Comparison of ENCODE assay signal across 26 cellular contexts in the genomic region with DNA sequence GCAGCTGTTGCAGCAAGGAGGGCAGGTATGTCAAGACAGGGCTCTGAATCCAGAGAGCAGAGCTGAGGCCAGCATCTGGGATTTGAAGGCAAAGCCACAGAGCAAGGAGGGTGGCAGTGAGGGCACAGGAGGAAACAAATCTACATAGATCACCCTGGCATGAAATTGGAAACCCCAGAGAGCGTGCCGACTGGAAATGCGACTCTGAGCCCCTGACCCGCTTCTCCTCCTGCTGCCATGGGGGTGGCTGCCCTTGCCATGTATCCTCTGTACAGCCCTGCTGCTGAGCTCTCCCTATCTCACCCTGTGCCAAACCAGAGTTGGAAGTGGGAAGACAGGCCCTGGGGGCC.
"Had no signal": no experiment of that assay in that cellular context is flagged by ENCODE, and none has a peak within 500 bp of the region (broad histone marks: within the 10 kb centered on the region; RNA-seq: fewer than 3 reads in every experiment).

No MANE protein-coding gene starts in this region.

- H3K9me3 ChIP-seq: colonic mucosa, gastrocnemius medialis, thyroid gland, upper lobe of left lung had no signal

- H3K27ac Mint-ChIP-seq: activated B cell treated with CpG ODN at 0.5 μM for 24 hours; activated CD8-positive, alpha-beta T cell treated with anti-CD3 and anti-CD28 coated beads for 36 hours; activated naive CD4-positive, alpha-beta T cell treated with anti-CD3 and anti-CD28 coated beads, Interleukin-2, amount 50 U/mL, for 24 hours; activated naive CD8-positive, alpha-beta T cell treated with anti-CD3 and anti-CD28 coated beads, Interleukin-2, amount 50 U/mL, for 24 hours; activated T-helper 2 cell treated with anti-CD3 and anti-CD28 coated beads, Interferon-gamma antibody, Interleukin-2, Interleukin-4, amounts not matched to agents 10 μg/mL and 5 μg/mL and 100 μg/mL, durations not matched to agents 14 hours and 24 hours and 36 hours; T-helper 2 cell treated with Interferon-gamma antibody and Interleukin-4, amounts not matched to agents 5 μg/mL and 100 μg/mL, for 36 hours had no signal

- H3K79me2 ChIP-seq: hepatocyte had no signal

- H3K4me1 Mint-ChIP-seq: activated B cell treated with CpG ODN at 0.5 μM for 24 hours; activated naive CD8-positive, alpha-beta T cell treated with anti-CD3 and anti-CD28 coated beads, Interleukin-2, amount 50 U/mL, for 24 hours; naive B cell had no signal

- H3K27me3 Mint-ChIP-seq: activated naive CD4-positive, alpha-beta T cell treated with anti-CD3 and anti-CD28 coated beads, Interleukin-2, amount 50 U/mL, for 24 hours had no signal

- H3K9me3 Mint-ChIP-seq: activated B cell treated with CpG ODN at 0.5 μM for 24 hours; activated CD8-positive, alpha-beta T cell treated with anti-CD3 and anti-CD28 coated beads for 36 hours; activated naive CD4-positive, alpha-beta T cell treated with anti-CD3 and anti-CD28 coated beads, Interleukin-2, amount 50 U/mL, for 24 hours; activated naive CD8-positive, alpha-beta T cell treated with anti-CD3 and anti-CD28 coated beads, Interleukin-2, amount 50 U/mL, for 24 hours; activated T-helper 2 cell treated with anti-CD3 and anti-CD28 coated beads, Interferon-gamma antibody, Interleukin-2, Interleukin-4, amounts not matched to agents 10 μg/mL and 5 μg/mL and 100 μg/mL, durations not matched to agents 14 hours and 24 hours and 36 hours; neural crest cell; T-helper 2 cell treated with Interferon-gamma antibody and Interleukin-4, amounts not matched to agents 5 μg/mL and 100 μg/mL, for 36 hours had no signal

- H3K36me3 ChIP-seq: colonic mucosa, gastrocnemius medialis, thyroid gland, upper lobe of left lung had no signal

- ATAC-seq: activated CD8-positive, alpha-beta T cell treated with anti-CD3 and anti-CD28 coated beads for 36 hours; activated naive CD8-positive, alpha-beta T cell treated with anti-CD3 and anti-CD28 coated beads, Interleukin-2, amount 50 U/mL, for 24 hours; sciatic nerve; stimulated activated naive CD8-positive, alpha-beta T cell treated with anti-CD3 and anti-CD28 coated beads, Interleukin-15, Interleukin-2, amounts not matched to agents 100 U/mL and 50 U/mL, for 24 hours had no signal

- DNase-seq: activated B cell treated with CpG ODN at 0.5 μM for 24 hours; activated CD4-positive, alpha-beta T cell treated with anti-CD3 and anti-CD28 coated beads, Interleukin-2, amount 50 U/mL, for 1 hour; activated CD8-positive, alpha-beta T cell treated with anti-CD3 and anti-CD28 coated beads for 36 hours; activated naive CD8-positive, alpha-beta T cell treated with anti-CD3 and anti-CD28 coated beads, Interleukin-2, amount 50 U/mL, for 24 hours; activated T-cell treated with anti-CD3 and anti-CD28 coated beads, Interleukin-2, amount 50 U/mL, for 48 hours; amygdala; cerebellar nuclear complex; colonic mucosa; effector CD8-positive, alpha-beta T cell; gastrocnemius medialis; islet precursor cell; mammary epithelial cell; naive B cell; stimulated activated CD4-positive, alpha-beta T cell treated with anti-CD3 and anti-CD28 coated beads, Interleukin-12 subunit alpha, Interleukin-12 subunit beta, amount 100 ng/mL, for 4 hours; stimulated activated CD4-positive, alpha-beta T cell treated with anti-CD3 and anti-CD28 coated beads, Interleukin-4, amount 100 ng/mL, for 1 hour; stimulated activated naive CD8-positive, alpha-beta T cell treated with anti-CD3 and anti-CD28 coated beads, Interleukin-15, Interleukin-2, amounts not matched to agents 100 U/mL and 50 U/mL, for 24 hours; T-helper 1 cell; thyroid gland; upper lobe of left lung had no signal

- H3K27ac ChIP-seq: colonic mucosa, gastrocnemius medialis, hepatocyte, thyroid gland, upper lobe of left lung had no signal

- H3K4me1 ChIP-seq: colonic mucosa, thyroid gland, upper lobe of left lung had no signal

- H3K4me3 Mint-ChIP-seq: activated B cell treated with CpG ODN at 0.5 μM for 24 hours; activated CD8-positive, alpha-beta T cell treated with anti-CD3 and anti-CD28 coated beads for 36 hours; activated naive CD4-positive, alpha-beta T cell treated with anti-CD3 and anti-CD28 coated beads, Interleukin-2, amount 50 U/mL, for 24 hours; activated naive CD8-positive, alpha-beta T cell treated with anti-CD3 and anti-CD28 coated beads, Interleukin-2, amount 50 U/mL, for 24 hours; neural crest cell; T-helper 2 cell treated with Interferon-gamma antibody and Interleukin-4, amounts not matched to agents 5 μg/mL and 100 μg/mL, for 36 hours had no signal

- H3K4me2 ChIP-seq: hepatocyte had no signal

- H2AFZ ChIP-seq: hepatocyte had no signal

- H3K27me3 ChIP-seq: colonic mucosa, gastrocnemius medialis, hepatocyte, thyroid gland, upper lobe of left lung had no signal

- H3K36me3 Mint-ChIP-seq: activated naive CD4-positive, alpha-beta T cell treated with anti-CD3 and anti-CD28 coated beads, Interleukin-2, amount 50 U/mL, for 24 hours; naive B cell had no signal

- H3K4me3 ChIP-seq: colonic mucosa, gastrocnemius medialis, hepatocyte, skin epidermis, thyroid gland, upper lobe of left lung had no signal
